In genomic region chr21:32993894-32994293, GRCh38 we compare ENCODE assay signal across 1 cellular context.
TF ChIP-seq lines count a peak whose summit lies in the region.

No MANE protein-coding gene starts in this region.

TF ChIP-seq in WTC11, 78 proteins besides CTCF, POLR2A, EP300 and RAD21 (continued from another document):
- no peak for TF ChIP-seq PREB (CRISPR knock-in tag; IDR thresholded peaks at IDR 0.05; ENCODE audit: borderline replicate concordance)
- TF ChIP-seq ZNF396 (CRISPR knock-in tag; IDR thresholded peaks at IDR 0.05; ENCODE audit: borderline replicate concordance), result no peak
- no peak for TF ChIP-seq ZNF121 (CRISPR knock-in tag; IDR thresholded peaks at IDR 0.05)
- TF ChIP-seq ZNF416 (CRISPR knock-in tag; IDR thresholded peaks at IDR 0.05), result no peak
- no peak for TF ChIP-seq ZNF219 (CRISPR knock-in tag; IDR thresholded peaks at IDR 0.05; ENCODE audit: borderline replicate concordance)
- no peak for TF ChIP-seq TEAD1 (CRISPR knock-in tag; IDR thresholded peaks at IDR 0.05)
- TF ChIP-seq CREM (CRISPR knock-in tag; IDR thresholded peaks at IDR 0.05), result no peak
- no peak for TF ChIP-seq TEAD4 (CRISPR knock-in tag; IDR thresholded peaks at IDR 0.05)
- no peak for TF ChIP-seq ZNF138 (CRISPR knock-in tag; conservative IDR thresholded peaks at IDR 0.05)
- TF ChIP-seq MXD4 (CRISPR knock-in tag; IDR thresholded peaks at IDR 0.05; ENCODE audit: borderline replicate concordance), result no peak
